ENCODE assay signal across 1 cellular context in genomic region chr12:107684990-107685359, GRCh38.
TF ChIP-seq lines count a peak whose summit lies in the region.

No MANE protein-coding gene starts in this region.

TF ChIP-seq in HEK293, 187 proteins besides CTCF, POLR2A, EP300 and RAD21 (continued from another document):
- TF ChIP-seq TSHZ1 (tag by site-specific recombination; IDR thresholded peaks at IDR 0.05; ENCODE audit: borderline replicate concordance), result no peak
